ENCODE assay signal across 1 cellular context in genomic region chr10:97334370-97335175, GRCh38.
A peak's percentile ranks its signal among the peaks of the same experiment; 100 is the strongest.
TF ChIP-seq lines count a peak whose summit lies in the region.

FRAT2 (minus strand) TSS chr10:97334729; CDS start chr10:97334572, 157 bp downstream.

TF ChIP-seq in K562, 482 proteins besides CTCF, POLR2A, EP300 and RAD21 (continued from another document and continues in another):
- no peak for TF ChIP-seq E4F1 (CRISPR knock-in tag; IDR thresholded peaks at IDR 0.05; ENCODE audit: borderline replicate concordance)
- TF ChIP-seq UBTF (IDR thresholded peaks at IDR 0.05; ENCODE audit: borderline replicate concordance in 1 of 2, low read depth in 2 of 2, low read length in 2 of 2) = no peak
- no peak for TF ChIP-seq RFX5 (IDR thresholded peaks at IDR 0.05; ENCODE audit: low read depth, low read length)
- TF ChIP-seq HLTF (IDR thresholded peaks at IDR 0.05) = no peak
- no peak for TF ChIP-seq ZNF232 (CRISPR knock-in tag; IDR thresholded peaks at IDR 0.05)
- no peak for TF ChIP-seq RFX1 (IDR thresholded peaks at IDR 0.05)
- 0 out of 2 replicates have a peak, but pooled peaks have one; percentile 18 for TF ChIP-seq ATF2 (CRISPR knock-in tag; IDR thresholded peaks at IDR 0.05)
- no peak for TF ChIP-seq BRCA1 (IDR thresholded peaks at IDR 0.05)
- no peak for TF ChIP-seq BRCA1 (CRISPR knock-in tag; IDR thresholded peaks at IDR 0.05)
- no peak for TF ChIP-seq TEAD4 (IDR thresholded peaks at IDR 0.05; ENCODE audit: low read length)
- TF ChIP-seq TEAD4 (CRISPR knock-in tag; IDR thresholded peaks at IDR 0.05; ENCODE audit: borderline replicate concordance) = no peak
- no peak for TF ChIP-seq TCF15 (CRISPR knock-in tag; IDR thresholded peaks at IDR 0.05)
- TF ChIP-seq DEAF1 (CRISPR knock-in tag; IDR thresholded peaks at IDR 0.05) = no peak
- no peak for TF ChIP-seq PTRF (tag; IDR thresholded peaks at IDR 0.05)
- TF ChIP-seq ZNF263 (CRISPR knock-in tag; IDR thresholded peaks at IDR 0.05; ENCODE audit: borderline replicate concordance) = peak; percentile 81
- TF ChIP-seq NR2F6 (CRISPR knock-in tag; IDR thresholded peaks at IDR 0.05) = no peak
- peak; percentile 76; the same call in 1 of the 2 replicates for TF ChIP-seq MTA3 (IDR thresholded peaks at IDR 0.05; ENCODE audit: borderline replicate concordance)
- TF ChIP-seq HMGN3 (IDR thresholded peaks at IDR 0.05; ENCODE audit: borderline replicate concordance, extremely low read depth, insufficient read length, low read depth, low read length) = peak; percentile 58
- peak; percentile 17 for TF ChIP-seq HNRNPK (IDR thresholded peaks at IDR 0.05; ENCODE audit: low read depth, low read length, poor library complexity, severe bottlenecking)
- peak; percentile 50; the same call in 1 of the 2 replicates for TF ChIP-seq SAFB (IDR thresholded peaks at IDR 0.05; ENCODE audit: borderline replicate concordance, low read depth, low read length)
- TF ChIP-seq NRF1 (conservative IDR thresholded peaks at IDR 0.05 in 1 of 2, IDR thresholded peaks at IDR 0.05 in 1 of 2) = peak; percentile 85 to 87
- TF ChIP-seq IRF1 (CRISPR knock-in tag; IDR thresholded peaks at IDR 0.05; ENCODE audit: borderline replicate concordance) = no peak
- no peak for TF ChIP-seq ZNF589 (CRISPR knock-in tag; IDR thresholded peaks at IDR 0.05; ENCODE audit: low read depth)
- TF ChIP-seq ELK3 (CRISPR knock-in tag; IDR thresholded peaks at IDR 0.05) = no peak
- TF ChIP-seq ZNF740 (CRISPR knock-in tag; IDR thresholded peaks at IDR 0.05) = no peak
- no peak for TF ChIP-seq ZNF740 (tag; IDR thresholded peaks at IDR 0.05)
- TF ChIP-seq CBX8 (IDR thresholded peaks at IDR 0.05; ENCODE audit: borderline replicate concordance, extremely low read depth, low read depth, low read length, poor library complexity, severe bottlenecking) = no peak
- no peak for TF ChIP-seq PHB (CRISPR knock-in tag; IDR thresholded peaks at IDR 0.05)
- peak; percentile 87 for TF ChIP-seq PCBP1 (IDR thresholded peaks at IDR 0.05; ENCODE audit: low read depth, low read length, poor library complexity, severe bottlenecking)
- no peak for TF ChIP-seq ZNF253 (CRISPR knock-in tag; conservative IDR thresholded peaks at IDR 0.05)
- TF ChIP-seq STAT5A (IDR thresholded peaks at IDR 0.05; ENCODE audit: borderline replicate concordance, low read length) = no peak
- TF ChIP-seq BMI1 (IDR thresholded peaks at IDR 0.05; ENCODE audit: low read length) = no peak
- peak; percentile 63; the same call in 1 of the 2 replicates for TF ChIP-seq MYC (IDR thresholded peaks at IDR 0.05; ENCODE audit: low read depth, low read length)
- TF ChIP-seq MYC (CRISPR knock-in tag; IDR thresholded peaks at IDR 0.05; ENCODE audit: borderline replicate concordance, low read depth) = no peak
- TF ChIP-seq FOXA1 (IDR thresholded peaks at IDR 0.05; ENCODE audit: borderline replicate concordance) = no peak
- TF ChIP-seq ZNF695 (CRISPR knock-in tag; IDR thresholded peaks at IDR 0.05) = no peak
- TF ChIP-seq CBX1 (IDR thresholded peaks at IDR 0.05; ENCODE audit: low read depth) = no peak
- peak; percentile 34 for TF ChIP-seq KDM5B (IDR thresholded peaks at IDR 0.05; ENCODE audit: insufficient replicate concordance, low read depth, low read length)
- no peak for TF ChIP-seq ZKSCAN8 (CRISPR knock-in tag; IDR thresholded peaks at IDR 0.05)
- TF ChIP-seq ZNF449 (CRISPR knock-in tag; IDR thresholded peaks at IDR 0.05) = no peak
- TF ChIP-seq ATF7 (IDR thresholded peaks at IDR 0.05) = peak; percentile 100
- TF ChIP-seq HES1 (IDR thresholded peaks at IDR 0.05; ENCODE audit: low read depth) = no peak
- no peak for TF ChIP-seq CTCFL (IDR thresholded peaks at IDR 0.05; ENCODE audit: borderline replicate concordance, insufficient read depth, low read depth, low read length, poor library complexity, severe bottlenecking)
- peak; percentile 65 for TF ChIP-seq ESRRA (IDR thresholded peaks at IDR 0.05; ENCODE audit: borderline replicate concordance, low read depth)
- no peak for TF ChIP-seq MYBL2 (IDR thresholded peaks at IDR 0.05; ENCODE audit: low read depth)
- no peak for TF ChIP-seq MYBL2 (CRISPR knock-in tag; IDR thresholded peaks at IDR 0.05; ENCODE audit: borderline replicate concordance)
- no peak for TF ChIP-seq OTX1 (CRISPR knock-in tag; IDR thresholded peaks at IDR 0.05)
- TF ChIP-seq ZHX1 (conservative IDR thresholded peaks at IDR 0.05; ENCODE audit: low read length) = no peak
